8 cellular contexts compared by ENCODE assay signal in genomic region chr10:122981066-122981464, GRCh38. TPM values are rescaled to one million over a fixed set of nuclear protein-coding genes. Genes with fewer than 3 reads are reported as not detected.
DNase-seq lines count a peak whose midpoint lies in the region; ATAC-seq and TF ChIP-seq lines count a peak whose summit lies in the region.

No MANE protein-coding gene starts in this region.

- TSS peak; percentile 69 for BruUV-seq in MCF 10A (replicated peaks; lab: Mats Ljungman, UMichigan)

- intact Hi-C loops in left ventricle myocardium inferior (cut with micrococcal nuclease) (no loop called here), left ventricle myocardium superior (cut with micrococcal nuclease) (no loop called here), MCF 10A (cut with micrococcal nuclease) (no loop called here)

- TF ChIP-seq RAD21 in liver (IDR thresholded peaks at IDR 0.05): peak; percentile 37 to 71

- DNase-seq in left ventricle myocardium inferior (no peak), left ventricle myocardium superior (no peak), NCI-H69 (lab: John Stamatoyannopoulos, UW) (peak; percentile 30), MCF 10A (ENCODE audit: unreplicated experiment) (peak; percentile 43), upper lobe of left lung (no peak), mucosa of gallbladder (ENCODE audit: low spot score) (no peak)
- DNase-seq in stimulated activated CD8-positive, alpha-beta memory T cell treated with anti-CD3 and anti-CD28 coated beads, Interleukin-4, amount 100 ng/mL, for 48 hours: no peak

- H3K9me3 ChIP-seq in left ventricle myocardium inferior (replicated peaks) (no peaks in the 10 kb centered on the region), liver (ENCODE audit: control insufficient read depth in 4 of 4, low read length in 3 of 4) (no peaks in the 10 kb centered on the region), upper lobe of left lung (no peaks in the 10 kb centered on the region)

- peak overlapping the region in 1 of 2 donors; percentile 27 for H3K9ac ChIP-seq in liver (ENCODE audit: low read depth in 1 of 2, low read length in 2 of 2)

- peak overlapping the region; percentile 87 for H3K4me3 ChIP-seq in left ventricle myocardium inferior
- peak overlapping the region; percentile 56 to 77 (median 74) for H3K4me3 ChIP-seq in liver (ENCODE audit: low read depth in 1 of 3, low read length in 3 of 3)
- H3K4me3 ChIP-seq in upper lobe of left lung: peak overlapping the region in 3 of 4 donors; percentile 68 to 90 (median 75)

- POLR2A ChIA-PET in MCF 10A (lab: Yijun Ruan, JAX): interaction anchor here (0.6 to 6.3 kb wide), 12 partner anchors 9 to 578 kb away, joined by 3 to 75 read pairs (median 3); partner anchors contain the start of genes ACADSB and IKZF5

- TF ChIP-seq EP300 in upper lobe of left lung (IDR thresholded peaks at IDR 0.05): no peak

- H3K4me3 Mint-ChIP-seq in MCF 10A (ENCODE audit: unreplicated experiment): peak overlapping the region; percentile 86

- peaks cover 19% of the 10 kb centered on the region for H3K4me1 ChIP-seq in left ventricle myocardium inferior
- peaks cover 2 to 52% (median 39%) of the 10 kb centered on the region in 4 donors for H3K4me1 ChIP-seq in liver (ENCODE audit: control insufficient read depth in 4 of 4, insufficient read depth in 4 of 4, low read length in 3 of 4)
- H3K4me1 ChIP-seq in upper lobe of left lung: peaks cover 10 to 16% (median 13%) of the 10 kb centered on the region in 4 donors

- H3K36me3 Mint-ChIP-seq in MCF 10A (ENCODE audit: insufficient read depth, unreplicated experiment): peaks cover 6% of the 10 kb centered on the region

- TF ChIP-seq CTCF in left ventricle myocardium inferior (IDR thresholded peaks at IDR 0.05; ENCODE audit: borderline replicate concordance) (peak; percentile 30), MCF 10A (IDR thresholded peaks at IDR 0.05; ENCODE audit: unreplicated experiment) (peak; percentile 41), liver (IDR thresholded peaks at IDR 0.05; ENCODE audit: low read depth, low read length, missing input control) (peak; percentile 31), upper lobe of left lung (IDR thresholded peaks at IDR 0.05) (peak in 5 of 6 experiments; percentile 8 to 49 (median 22))

- WGBS in liver: 28% methylated on average over 4 of the region's 4 CpGs
- WGBS in upper lobe of left lung, 2 donors: 30 to 39% methylated on average over 4 of the region's 4 CpGs

- H3K27me3 ChIP-seq in left ventricle myocardium inferior (ENCODE audit: low read depth) (no peaks in the 10 kb centered on the region), liver (ENCODE audit: control insufficient read depth in 4 of 4, insufficient read depth in 4 of 4, low read length in 3 of 4) (no peaks in the 10 kb centered on the region), upper lobe of left lung (no peaks in the 10 kb centered on the region)

- H3K36me3 ChIP-seq in left ventricle myocardium inferior (peaks cover 6% of the 10 kb centered on the region), liver (ENCODE audit: control insufficient read depth in 4 of 4, insufficient read depth in 3 of 4, low read depth in 1 of 4, low read length in 3 of 4) (no peaks in the 10 kb centered on the region), upper lobe of left lung (peaks cover 0 to 4% (median 0%) of the 10 kb centered on the region in 4 donors)

- ATAC-seq in left ventricle myocardium superior (no peak), upper lobe of left lung (ENCODE audit: low FRiP score in 2 of 2) (peak in 1 of 2 donors; percentile 20)

- TF ChIP-seq POLR2A in upper lobe of left lung (IDR thresholded peaks at IDR 0.05): no peak

- H3K27ac Mint-ChIP-seq in MCF 10A (ENCODE audit: low read depth, unreplicated experiment): peak overlapping the region; percentile 84

- H3K27me3 Mint-ChIP-seq in MCF 10A (ENCODE audit: insufficient read depth, unreplicated experiment): no peaks in the 10 kb centered on the region

- H3K27ac ChIP-seq in left ventricle myocardium inferior (replicated peaks): peak overlapping the region; percentile 97
- peak overlapping the region; percentile 95 to 98 for H3K27ac ChIP-seq in liver (ENCODE audit: low read depth in 1 of 2, low read length in 2 of 2)
- H3K27ac ChIP-seq in upper lobe of left lung: peak overlapping the region in 1 of 4 donors; percentile 96

- peaks cover 20% of the 10 kb centered on the region for H3K4me1 Mint-ChIP-seq in MCF 10A (ENCODE audit: insufficient read depth, unreplicated experiment)

- CTCF ChIA-PET in MCF 10A (lab: Yijun Ruan, JAX): interaction anchor here (0.9 to 2.9 kb wide), 8 partner anchors 8 to 62 kb away, joined by 3 to 9 read pairs (median 5); partner anchors contain the start of gene IKZF5

- no peaks in the 10 kb centered on the region for H3K9me3 Mint-ChIP-seq in MCF 10A (ENCODE audit: unreplicated experiment)

TF ChIP-seq in liver, 16 proteins besides CTCF, POLR2A, EP300 and RAD21:
- TF ChIP-seq YY1 (IDR thresholded peaks at IDR 0.05) (no peak), REST (IDR thresholded peaks at IDR 0.05) (no peak), NR2F2 (IDR thresholded peaks at IDR 0.05) (no peak), HNF4A (conservative IDR thresholded peaks at IDR 0.05) (no peak)

RNA-seq across cellular contexts. Expression of gene PSTK, which starts 0.9 kb away (rescaled TPM):
- total RNA-seq in left ventricle myocardium inferior (2.1 TPM), left ventricle myocardium superior (2.3 TPM), MCF 10A (2022) (6.5 and 8.3 TPM in 2 replicates), liver (1 to 10 TPM; 2.3 to 4.6 TPM), upper lobe of left lung (1 to 10 TPM; 1.4 to 6.2 (median 3.7) TPM), mucosa of gallbladder (9.4 TPM)
- polyA plus RNA-seq in liver: 1 to 10 TPM; 2.4 to 5.1 TPM

RNA-seq across cellular contexts. Expression of gene C10orf88, which starts 27.0 kb away (rescaled TPM):
- total RNA-seq in left ventricle myocardium inferior: 5.6 TPM
- total RNA-seq in left ventricle myocardium superior: 5.0 TPM
- 11.7 and 13.6 TPM in 2 replicates for total RNA-seq in MCF 10A (2022)
- 1 to 10 TPM; 4.3 to 8.4 TPM for total RNA-seq in liver
- polyA plus RNA-seq in liver: 1 to 10 TPM; 2.2 to 3.0 TPM
- total RNA-seq in upper lobe of left lung: 1 to 10 TPM; 3.9 to 8.8 (median 5.4) TPM
- 8.5 TPM for total RNA-seq in mucosa of gallbladder

RNA-seq across cellular contexts. Expression of gene IKZF5, which starts 27.5 kb away (rescaled TPM):
- 12.9 TPM for total RNA-seq in left ventricle myocardium inferior
- total RNA-seq in left ventricle myocardium superior: 10.8 TPM
- total RNA-seq in MCF 10A (2022): 10.3 and 16.4 TPM in 2 replicates
- 1 to 10 TPM; 6.4 to 7.9 TPM for total RNA-seq in liver
- 1 to 10 TPM; 5.0 to 9.4 TPM for polyA plus RNA-seq in liver
- 10 to 100 TPM in 4 of 6 donors, 1 to 10 TPM in 2; 4.9 to 19.4 (median 15.0) TPM for total RNA-seq in upper lobe of left lung
- 15.3 TPM for total RNA-seq in mucosa of gallbladder

RNA-seq across cellular contexts. Expression of gene ACADSB, which starts 27.7 kb away (rescaled TPM):
- 109 TPM for total RNA-seq in left ventricle myocardium inferior
- total RNA-seq in left ventricle myocardium superior: 99.5 TPM
- total RNA-seq in MCF 10A (2022): 11.9 and 15.7 TPM in 2 replicates
- total RNA-seq in liver: 100 to 1,000 TPM in 1 of 2 donors, 10 to 100 TPM in 1; 97.9 to 164 TPM
- 100 to 1,000 TPM; 103 to 118 TPM for polyA plus RNA-seq in liver
- 10 to 100 TPM; 10.4 to 48.2 (median 30.2) TPM for total RNA-seq in upper lobe of left lung
- total RNA-seq in mucosa of gallbladder: 36.1 TPM

Comparison
In these comparisons a context has a peak if more than half of its experiments do, and no peak if none do; other contexts are left out.
1. DNase-seq: peak in NCI-H69 (single experiment) and MCF 10A (single experiment); none in left ventricle myocardium inferior (single experiment), left ventricle myocardium superior (single experiment), upper lobe of left lung (0 of 2), mucosa of gallbladder (single experiment) and stimulated activated CD8-positive, alpha-beta memory T cell treated with anti-CD3 and anti-CD28 coated beads, Interleukin-4, amount 100 ng/mL, for 48 hours (single experiment).
2. Peak in every context shown above with its lines, with median percentiles within 50 percentile points of each other: H3K4me3 ChIP-seq and CTCF ChIP-seq.